Comparison of ENCODE assay signal across 13 cellular contexts in the genomic region with DNA sequence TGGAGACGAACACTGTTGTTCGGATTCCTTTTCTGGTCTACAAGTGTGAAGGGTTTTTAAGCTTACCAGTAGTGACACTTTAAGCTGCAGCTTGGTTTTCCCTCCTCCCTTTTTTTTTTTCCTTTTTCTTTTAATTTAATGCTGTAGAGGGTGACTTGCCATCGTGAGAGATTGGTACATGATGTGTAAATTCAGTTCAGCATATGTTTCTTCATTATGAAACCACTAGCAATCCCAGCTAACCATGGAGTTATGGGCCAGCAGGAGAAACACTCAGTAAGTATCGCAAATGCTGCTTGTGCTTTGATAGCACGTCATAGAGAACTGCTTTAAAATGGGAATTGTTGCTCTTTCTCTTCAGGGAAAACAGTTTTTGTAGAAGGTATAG.
DNase-seq lines count a peak whose midpoint lies in the region; ATAC-seq and TF ChIP-seq lines count a peak whose summit lies in the region.
"Had no signal": no experiment of that assay in that cellular context is flagged by ENCODE, and none has a peak within 500 bp of the region (broad histone marks: within the 10 kb centered on the region; RNA-seq: fewer than 3 reads in every experiment).

No MANE protein-coding gene starts in this region.

- H3K9me3 ChIP-seq in right atrium auricular region (no peaks in the 10 kb centered on the region), skeletal muscle satellite cell (replicated peaks; ENCODE audit: low read length) (no peaks in the 10 kb centered on the region)

- H3K27me3 ChIP-seq in right atrium auricular region (no peaks in the 10 kb centered on the region), skeletal muscle satellite cell (ENCODE audit: control insufficient read depth, insufficient read depth, low read length) (no peaks in the 10 kb centered on the region)

- peak overlapping the region; percentile 45 to 61 for H3K27ac ChIP-seq in right atrium auricular region

- H3K36me3 ChIP-seq in right atrium auricular region (no peaks in the 10 kb centered on the region), skeletal muscle satellite cell (ENCODE audit: insufficient read depth, low read length) (no peaks in the 10 kb centered on the region)

- no peak for TF ChIP-seq CTCF in right atrium auricular region (IDR thresholded peaks at IDR 0.05)

- peaks cover 0 to 45% of the 10 kb centered on the region in 2 donors for H3K4me1 ChIP-seq in right atrium auricular region
- H3K4me1 ChIP-seq in skeletal muscle satellite cell (ENCODE audit: control insufficient read depth, insufficient read depth, low read length) = peaks cover 20% of the 10 kb centered on the region

- DNase-seq in astrocyte of the hippocampus (ENCODE audit: low read depth, low spot score) (peak; percentile 58), right atrium auricular region (ENCODE audit: low spot score) (no peak), OCI-M1 (lab: John Stamatoyannopoulos, UW) (no peak), NCI-H446 (lab: John Stamatoyannopoulos, UW) (no peak)
- no peak for DNase-seq in activated naive CD4-positive, alpha-beta T cell (lab: John Stamatoyannopoulos, UW)
- DNase-seq: activated naive CD8-positive, alpha-beta T cell treated with anti-CD3 and anti-CD28 coated beads, Interleukin-2, amount 10 ng/mL, durations not matched to agents 7 days and 5 days; CD4-positive, alpha-beta memory T cell; NCI-H1417 treated with DMSO at 0.1 percent for 48 hours had no signal

- peak; percentile 19 for ATAC-seq in GM19025 (IDR thresholded peaks at IDR 0.05; ENCODE audit: low read depth, unreplicated experiment)
- ATAC-seq in HG03432 (IDR thresholded peaks at IDR 0.05; ENCODE audit: unreplicated experiment) = no peak

- peak overlapping the region; percentile 16 for H3K4me2 ChIP-seq in skeletal muscle satellite cell (ENCODE audit: low read length)

- H3K4me3 ChIP-seq in right atrium auricular region (peak overlapping the region; percentile 23 to 37), skeletal muscle satellite cell (ENCODE audit: low read length) (peak overlapping the region; percentile 30)
- H3K4me3 ChIP-seq: lung, skin epidermis had no signal

- H3K9ac ChIP-seq in skeletal muscle satellite cell (ENCODE audit: low read depth, low read length) = no peak overlapping the region
